9 cellular contexts compared by ENCODE assay signal in genomic region chr19:41307090-41307875, GRCh38. TPM values are rescaled to one million over a fixed set of nuclear protein-coding genes. Genes with fewer than 3 reads are reported as not detected.
DNase-seq lines count a peak whose midpoint lies in the region; ATAC-seq and TF ChIP-seq lines count a peak whose summit lies in the region.
"Had no signal": no experiment of that assay in that cellular context is flagged by ENCODE, and none has a peak within 500 bp of the region (broad histone marks: within the 10 kb centered on the region; RNA-seq: fewer than 3 reads in every experiment).

No MANE protein-coding gene starts in this region.

- in situ Hi-C loops in ACHN (cut with HindIII; ENCODE audit: low pct_ligation_motif_present, low pct_unique_long_range_greater_than_20kb, low sequenced_read_pairs), result no loop called here

- H3K27ac ChIP-seq in esophagus squamous epithelium, result peak overlapping the region; percentile 96 to 99 (median 96)

- peaks cover 75% of the 10 kb centered on the region for H3K36me3 Mint-ChIP-seq in T-helper 2 cell treated with Interferon-gamma antibody and Interleukin-4, amounts not matched to agents 5 μg/mL and 100 μg/mL, for 36 hours (ENCODE audit: low read depth)

- intact Hi-C loops in esophagus squamous epithelium (cut with DNase I), result loop anchor here (5.0 kb wide), 1 partner anchor 40 kb away; no protein-coding TSS in a partner anchor

- peak overlapping the region; percentile 94 for H3K27ac Mint-ChIP-seq in T-helper 2 cell treated with Interferon-gamma antibody and Interleukin-4, amounts not matched to agents 5 μg/mL and 100 μg/mL, for 36 hours
- H3K27ac Mint-ChIP-seq in stimulated activated naive CD8-positive, alpha-beta T cell treated with anti-CD3 and anti-CD28 coated beads, Interleukin-15, amount 100 ng/mL, for 72 hours, result peak overlapping the region; percentile 76 to 93

- H3K9me3 ChIP-seq in esophagus squamous epithelium, result no peaks in the 10 kb centered on the region

- H3K4me1 Mint-ChIP-seq in T-helper 2 cell treated with Interferon-gamma antibody and Interleukin-4, amounts not matched to agents 5 μg/mL and 100 μg/mL, for 36 hours (ENCODE audit: low read depth), result peaks cover 60% of the 10 kb centered on the region
- H3K4me1 Mint-ChIP-seq in stimulated activated naive CD8-positive, alpha-beta T cell treated with anti-CD3 and anti-CD28 coated beads, Interleukin-15, amount 100 ng/mL, for 72 hours, result peaks cover 84% of the 10 kb centered on the region

- no peaks in the 10 kb centered on the region for H3K9me3 Mint-ChIP-seq in T-helper 2 cell treated with Interferon-gamma antibody and Interleukin-4, amounts not matched to agents 5 μg/mL and 100 μg/mL, for 36 hours
- no peaks in the 10 kb centered on the region for H3K9me3 Mint-ChIP-seq in stimulated activated naive CD8-positive, alpha-beta T cell treated with anti-CD3 and anti-CD28 coated beads, Interleukin-15, amount 100 ng/mL, for 72 hours

- H3K4me1 ChIP-seq in esophagus squamous epithelium, result peaks cover 34 to 68% (median 37%) of the 10 kb centered on the region in 3 donors

- ATAC-seq in stimulated activated naive CD8-positive, alpha-beta T cell treated with anti-CD3 and anti-CD28 coated beads, Interleukin-15, amount 100 ng/mL, for 72 hours, result no peak

- peaks cover 24 to 62% (median 32%) of the 10 kb centered on the region in 3 donors for H3K36me3 ChIP-seq in esophagus squamous epithelium

- no peaks in the 10 kb centered on the region for H3K27me3 ChIP-seq in esophagus squamous epithelium
- H3K27me3 ChIP-seq: brain microvascular endothelial cell had no signal

- TF ChIP-seq POLR2A in esophagus squamous epithelium (IDR thresholded peaks at IDR 0.05), result no peak

- DNase-seq in NOMO-1 treated with DMSO at 0.1 percent for 48 hours (lab: John Stamatoyannopoulos, UW; ENCODE audit: unreplicated experiment), result peak; percentile 10
- DNase-seq in NOMO-1 treated with dmso at 0.1 percent for 144 hours (lab: John Stamatoyannopoulos, UW; ENCODE audit: unreplicated experiment), result no peak
- no peak for DNase-seq in T-helper 2 cell treated with Interferon-gamma antibody and Interleukin-4, amounts not matched to agents 5 μg/mL and 100 μg/mL, for 36 hours (ENCODE audit: low spot score)
- DNase-seq in esophagus squamous epithelium (lab: John Stamatoyannopoulos, UW), result no peak
- no peak for DNase-seq in stimulated activated naive CD8-positive, alpha-beta T cell treated with anti-CD3 and anti-CD28 coated beads, Interleukin-15, amount 100 ng/mL, for 72 hours
- DNase-seq in germinal center (ENCODE audit: low spot score), result no peak
- no peak for DNase-seq in GM20000 (ENCODE audit: low spot score)
- DNase-seq in ACHN, result no peak
- DNase-seq: brain microvascular endothelial cell had no signal

- no peak overlapping the region for H3K4me3 ChIP-seq in esophagus squamous epithelium

- TF ChIP-seq CTCF in esophagus squamous epithelium (IDR thresholded peaks at IDR 0.05) (no peak), GM20000 (IDR thresholded peaks at IDR 0.05; ENCODE audit: extremely low read depth, missing control alignments) (no peak)

- H3K27me3 Mint-ChIP-seq in T-helper 2 cell treated with Interferon-gamma antibody and Interleukin-4, amounts not matched to agents 5 μg/mL and 100 μg/mL, for 36 hours (ENCODE audit: low read depth), result no peaks in the 10 kb centered on the region
- H3K27me3 Mint-ChIP-seq in stimulated activated naive CD8-positive, alpha-beta T cell treated with anti-CD3 and anti-CD28 coated beads, Interleukin-15, amount 100 ng/mL, for 72 hours, result no peaks in the 10 kb centered on the region

- WGBS in esophagus squamous epithelium, 2 donors, result 36 to 45% methylated on average over 8 of the region's 8 CpGs

- H3K4me3 Mint-ChIP-seq in T-helper 2 cell treated with Interferon-gamma antibody and Interleukin-4, amounts not matched to agents 5 μg/mL and 100 μg/mL, for 36 hours, result peak overlapping the region; percentile 98
- peak overlapping the region; percentile 88 to 99 for H3K4me3 Mint-ChIP-seq in stimulated activated naive CD8-positive, alpha-beta T cell treated with anti-CD3 and anti-CD28 coated beads, Interleukin-15, amount 100 ng/mL, for 72 hours

RNA-seq across cellular contexts. Expression of gene CCDC97, which starts 2.7 kb away (rescaled TPM):
- 10 to 100 TPM in 3 of 4 donors, 1 to 10 TPM in 1; 9.4 to 19.5 (median 14.7) TPM for total RNA-seq in esophagus squamous epithelium

RNA-seq across cellular contexts. Expression of gene HNRNPUL1, which starts 43.1 kb away (rescaled TPM):
- total RNA-seq in esophagus squamous epithelium, result 100 to 1,000 TPM in 3 of 4 donors, 10 to 100 TPM in 1; 98.1 to 127 (median 113) TPM

RNA-seq across cellular contexts. Expression of gene TGFB1, which starts 46.4 kb away (rescaled TPM):
- total RNA-seq in esophagus squamous epithelium, result 10 to 100 TPM; 13.6 to 36.2 (median 31.9) TPM

RNA-seq across cellular contexts. Expression of gene B9D2, which starts 56.7 kb away (rescaled TPM):
- 1 to 10 TPM; 2.5 to 4.6 (median 3.7) TPM for total RNA-seq in esophagus squamous epithelium
